In genomic region chr17:63780928-63781327, GRCh38 we compare ENCODE assay signal across 17 cellular contexts. TPM values are rescaled to one million over a fixed set of nuclear protein-coding genes. Genes with fewer than 3 reads are reported as not detected.
DNase-seq lines count a peak whose midpoint lies in the region; ATAC-seq and TF ChIP-seq lines count a peak whose summit lies in the region.
"Had no signal": no experiment of that assay in that cellular context is flagged by ENCODE, and none has a peak within 500 bp of the region (broad histone marks: within the 10 kb centered on the region; RNA-seq: fewer than 3 reads in every experiment).

No MANE protein-coding gene starts in this region.

- peaks cover 47% of the 10 kb centered on the region for H3K4me1 ChIP-seq in psoas muscle

- H3K9me3 ChIP-seq in psoas muscle = no peaks in the 10 kb centered on the region
- H3K9me3 ChIP-seq: sigmoid colon, SJSA1, tibial nerve had no signal

- H3K27me3 Mint-ChIP-seq in activated CD4-positive, alpha-beta T cell treated with anti-CD3 and anti-CD28 coated beads for 36 hours = no peaks in the 10 kb centered on the region
- no peaks in the 10 kb centered on the region for H3K27me3 Mint-ChIP-seq in activated CD4-positive, alpha-beta T cell treated with anti-CD3 and anti-CD28 coated beads, Interleukin-2, amount 10 ng/mL, durations not matched to agents 24 days and 14 days
- no peaks in the 10 kb centered on the region for H3K27me3 Mint-ChIP-seq in central memory CD8-positive, alpha-beta T cell
- H3K27me3 Mint-ChIP-seq: activated naive CD8-positive, alpha-beta T cell treated with anti-CD3 and anti-CD28 coated beads, Interleukin-2, amount 10 ng/mL, durations not matched to agents 7 days and 5 days; CD4-positive, CD25-positive, alpha-beta regulatory T cell had no signal

- no peak overlapping the region for H3K4me3 Mint-ChIP-seq in activated CD4-positive, alpha-beta T cell treated with anti-CD3 and anti-CD28 coated beads for 36 hours
- no peak overlapping the region for H3K4me3 Mint-ChIP-seq in activated CD4-positive, alpha-beta T cell treated with anti-CD3 and anti-CD28 coated beads, Interleukin-2, amount 10 ng/mL, durations not matched to agents 24 days and 14 days
- no peak overlapping the region for H3K4me3 Mint-ChIP-seq in central memory CD8-positive, alpha-beta T cell
- H3K4me3 Mint-ChIP-seq: activated naive CD8-positive, alpha-beta T cell treated with anti-CD3 and anti-CD28 coated beads, Interleukin-2, amount 10 ng/mL, durations not matched to agents 7 days and 5 days had no signal

- peak overlapping the region; percentile 71 for H3K27ac ChIP-seq in psoas muscle
- H3K27ac ChIP-seq: sigmoid colon, SJSA1, tibial nerve had no signal

- H3K4me1 Mint-ChIP-seq in activated CD4-positive, alpha-beta T cell treated with anti-CD3 and anti-CD28 coated beads for 36 hours = peaks cover 62% of the 10 kb centered on the region
- peaks cover 54% of the 10 kb centered on the region for H3K4me1 Mint-ChIP-seq in activated CD4-positive, alpha-beta T cell treated with anti-CD3 and anti-CD28 coated beads, Interleukin-2, amount 10 ng/mL, durations not matched to agents 24 days and 14 days
- H3K4me1 Mint-ChIP-seq in central memory CD8-positive, alpha-beta T cell = peaks cover 59% of the 10 kb centered on the region

- 96 to 100% (median 97%) methylated on average over 4 of the region's 4 CpGs for WGBS in psoas muscle, 3 donors

- ATAC-seq in activated CD4-positive, alpha-beta T cell treated with anti-CD3 and anti-CD28 coated beads for 36 hours = no peak
- no peak for ATAC-seq in central memory CD8-positive, alpha-beta T cell (replicated peaks; ENCODE audit: extremely low read depth, poor library complexity, severe bottlenecking)
- peak in 1 of 4 donors; percentile 16 for ATAC-seq in psoas muscle
- no peak for ATAC-seq in HG03571 (IDR thresholded peaks at IDR 0.05; ENCODE audit: unreplicated experiment)

- H3K36me3 ChIP-seq in psoas muscle (ENCODE audit: insufficient read depth in 1 of 2, low read depth in 1 of 2) = peaks cover 4 to 63% of the 10 kb centered on the region in 2 donors

- peaks cover 26% of the 10 kb centered on the region for H3K36me3 Mint-ChIP-seq in activated CD4-positive, alpha-beta T cell treated with anti-CD3 and anti-CD28 coated beads for 36 hours (ENCODE audit: low read depth)
- peaks cover 54% of the 10 kb centered on the region for H3K36me3 Mint-ChIP-seq in activated CD4-positive, alpha-beta T cell treated with anti-CD3 and anti-CD28 coated beads, Interleukin-2, amount 10 ng/mL, durations not matched to agents 24 days and 14 days (ENCODE audit: low read depth)
- H3K36me3 Mint-ChIP-seq in central memory CD8-positive, alpha-beta T cell (ENCODE audit: insufficient read depth) = peaks cover 39% of the 10 kb centered on the region

- DNase-seq in activated CD4-positive, alpha-beta T cell treated with anti-CD3 and anti-CD28 coated beads for 36 hours = no peak
- DNase-seq in activated CD4-positive, alpha-beta T cell treated with anti-CD3 and anti-CD28 coated beads, Interleukin-2, amount 10 ng/mL, durations not matched to agents 24 days and 14 days = no peak
- DNase-seq in LNCaP clone FGC (ENCODE audit: low read depth) = no peak
- DNase-seq in central memory CD8-positive, alpha-beta T cell (ENCODE audit: low spot score in 2 of 2) = no peak
- DNase-seq in psoas muscle = no peak
- no peak for DNase-seq in cerebellar cortex (ENCODE audit: low spot score)
- DNase-seq in cortex of kidney (lab: John Stamatoyannopoulos, UW) = no peak
- DNase-seq: activated naive CD8-positive, alpha-beta T cell treated with anti-CD3 and anti-CD28 coated beads, Interleukin-2, amount 10 ng/mL, durations not matched to agents 7 days and 5 days; CD4-positive, CD25-positive, alpha-beta regulatory T cell; central memory CD4-positive, alpha-beta T cell; Kasumi-1; NCI-H446; sigmoid colon; stimulated activated CD4-positive, alpha-beta T cell treated with anti-CD3 and anti-CD28 coated beads, Interleukin-4, amount 100 ng/mL, for 24 hours had no signal

- H3K9me3 Mint-ChIP-seq in activated CD4-positive, alpha-beta T cell treated with anti-CD3 and anti-CD28 coated beads for 36 hours (ENCODE audit: low read depth) = no peaks in the 10 kb centered on the region
- H3K9me3 Mint-ChIP-seq in activated CD4-positive, alpha-beta T cell treated with anti-CD3 and anti-CD28 coated beads, Interleukin-2, amount 10 ng/mL, durations not matched to agents 24 days and 14 days = no peaks in the 10 kb centered on the region
- no peaks in the 10 kb centered on the region for H3K9me3 Mint-ChIP-seq in central memory CD8-positive, alpha-beta T cell
- H3K9me3 Mint-ChIP-seq: activated naive CD8-positive, alpha-beta T cell treated with anti-CD3 and anti-CD28 coated beads, Interleukin-2, amount 10 ng/mL, durations not matched to agents 7 days and 5 days; CD4-positive, CD25-positive, alpha-beta regulatory T cell had no signal

- TF ChIP-seq CTCF in LNCaP clone FGC (IDR thresholded peaks at IDR 0.05; ENCODE audit: control insufficient read depth, extremely low read depth, insufficient read depth) (no peak), psoas muscle (IDR thresholded peaks at IDR 0.05) (no peak)

- peak overlapping the region; percentile 36 for H3K4me3 ChIP-seq in LNCaP clone FGC (ENCODE audit: low read depth, low read length)
- H3K4me3 ChIP-seq in psoas muscle = no peak overlapping the region
- H3K4me3 ChIP-seq: sigmoid colon, SJSA1, tibial nerve had no signal

- peak overlapping the region; percentile 4 for H3K27ac Mint-ChIP-seq in activated CD4-positive, alpha-beta T cell treated with anti-CD3 and anti-CD28 coated beads for 36 hours
- no peak overlapping the region for H3K27ac Mint-ChIP-seq in activated CD4-positive, alpha-beta T cell treated with anti-CD3 and anti-CD28 coated beads, Interleukin-2, amount 10 ng/mL, durations not matched to agents 24 days and 14 days
- peak overlapping the region; percentile 33 for H3K27ac Mint-ChIP-seq in central memory CD8-positive, alpha-beta T cell (ENCODE audit: low read depth)
- H3K27ac Mint-ChIP-seq: activated naive CD8-positive, alpha-beta T cell treated with anti-CD3 and anti-CD28 coated beads, Interleukin-2, amount 10 ng/mL, durations not matched to agents 7 days and 5 days had no signal

- intact Hi-C loops in activated CD4-positive, alpha-beta T cell treated with anti-CD3 and anti-CD28 coated beads for 36 hours (cut with DNase I, micrococcal nuclease) = no loop called here
- intact Hi-C loops in activated CD4-positive, alpha-beta T cell treated with anti-CD3 and anti-CD28 coated beads, Interleukin-2, amount 10 ng/mL, durations not matched to agents 24 days and 14 days (cut with micrococcal nuclease) = no loop called here
- intact Hi-C loops in psoas muscle (cut with DNase I) = no loop called here

- CTCF ChIA-PET in activated CD4-positive, alpha-beta T cell treated with anti-CD3 and anti-CD28 coated beads for 36 hours (lab: Charles Lee) = interaction anchor here (0.6 to 1.2 kb wide), 5 partner anchors 9 to 355 kb away, joined by 3 to 4 read pairs (median 3); no protein-coding TSS in a partner anchor

- POLR2A ChIA-PET in activated CD4-positive, alpha-beta T cell treated with anti-CD3 and anti-CD28 coated beads for 36 hours (lab: Charles Lee) = no interaction called here

- no peaks in the 10 kb centered on the region for H3K27me3 ChIP-seq in psoas muscle (ENCODE audit: insufficient read depth in 3 of 3, low read length in 2 of 3)
- H3K27me3 ChIP-seq: sigmoid colon, SJSA1, tibial nerve had no signal

RNA-seq across cellular contexts. Expression of gene DDX42, which starts 7.0 kb away (rescaled TPM):
- 100 to 1,000 TPM; 109 to 173 TPM for total RNA-seq in activated CD4-positive, alpha-beta T cell treated with anti-CD3 and anti-CD28 coated beads for 36 hours
- 145 and 146 TPM in 2 replicates for total RNA-seq in activated CD4-positive, alpha-beta T cell treated with anti-CD3 and anti-CD28 coated beads, Interleukin-2, amount 10 ng/mL, durations not matched to agents 24 days and 14 days
- total RNA-seq in psoas muscle = 10 to 100 TPM; 47.4 to 91.0 (median 73.9) TPM
- 10 to 100 TPM; 46.3 to 56.0 (median 55.8) TPM for polyA plus RNA-seq in psoas muscle

RNA-seq across cellular contexts. Expression of gene CCDC47, which starts 7.5 kb away (rescaled TPM):
- 10 to 100 TPM; 76.9 to 82.3 TPM for total RNA-seq in activated CD4-positive, alpha-beta T cell treated with anti-CD3 and anti-CD28 coated beads for 36 hours
- total RNA-seq in activated CD4-positive, alpha-beta T cell treated with anti-CD3 and anti-CD28 coated beads, Interleukin-2, amount 10 ng/mL, durations not matched to agents 24 days and 14 days = 81.8 and 82.9 TPM in 2 replicates
- total RNA-seq in psoas muscle = 100 to 1,000 TPM in 3 of 4 donors, 10 to 100 TPM in 1; 67.4 to 138 (median 114) TPM
- polyA plus RNA-seq in psoas muscle = 100 to 1,000 TPM in 2 of 3 donors, 10 to 100 TPM in 1; 61.7 to 137 (median 125) TPM

RNA-seq across cellular contexts. Expression of gene STRADA, which starts 39.3 kb away (rescaled TPM):
- total RNA-seq in activated CD4-positive, alpha-beta T cell treated with anti-CD3 and anti-CD28 coated beads for 36 hours = 10 to 100 TPM; 51.0 to 53.6 TPM
- total RNA-seq in activated CD4-positive, alpha-beta T cell treated with anti-CD3 and anti-CD28 coated beads, Interleukin-2, amount 10 ng/mL, durations not matched to agents 24 days and 14 days = 50.4 and 54.6 TPM in 2 replicates
- total RNA-seq in psoas muscle = 10 to 100 TPM in 1 of 4 donors, 1 to 10 TPM in 3; 6.7 to 14.9 (median 8.3) TPM
- polyA plus RNA-seq in psoas muscle = 10 to 100 TPM in 2 of 3 donors, 1 to 10 TPM in 1; 8.8 to 14.6 (median 12.5) TPM

RNA-seq across cellular contexts. Expression of gene PSMC5, which starts 46.3 kb away (rescaled TPM):
- 100 to 1,000 TPM in 1 of 2 experiments, 10 to 100 TPM in 1; 98.2 to 160 TPM for total RNA-seq in activated CD4-positive, alpha-beta T cell treated with anti-CD3 and anti-CD28 coated beads for 36 hours
- 189 and 199 TPM in 2 replicates for total RNA-seq in activated CD4-positive, alpha-beta T cell treated with anti-CD3 and anti-CD28 coated beads, Interleukin-2, amount 10 ng/mL, durations not matched to agents 24 days and 14 days
- 100 to 1,000 TPM; 147 to 224 (median 176) TPM for total RNA-seq in psoas muscle
- polyA plus RNA-seq in psoas muscle = 100 to 1,000 TPM; 269 to 380 (median 341) TPM

RNA-seq across cellular contexts. Expression of gene FTSJ3, which starts 46.5 kb away (rescaled TPM):
- 10 to 100 TPM; 52.1 to 61.2 TPM for total RNA-seq in activated CD4-positive, alpha-beta T cell treated with anti-CD3 and anti-CD28 coated beads for 36 hours
- 99.6 and 100 TPM in 2 replicates for total RNA-seq in activated CD4-positive, alpha-beta T cell treated with anti-CD3 and anti-CD28 coated beads, Interleukin-2, amount 10 ng/mL, durations not matched to agents 24 days and 14 days
- 10 to 100 TPM; 20.1 to 26.2 (median 24.8) TPM for total RNA-seq in psoas muscle
- 10 to 100 TPM; 14.4 to 41.9 (median 41.0) TPM for polyA plus RNA-seq in psoas muscle
